ENCODE assay signal across 8 cellular contexts in genomic region chr16:31179747-31180458, GRCh38. TPM values are rescaled to one million over a fixed set of nuclear protein-coding genes. Genes with fewer than 3 reads are reported as not detected.
DNase-seq lines count a peak whose midpoint lies in the region; ATAC-seq and TF ChIP-seq lines count a peak whose summit lies in the region.

TSS of gene FUS (plus strand) at chr16:31180139. CDS start at chr16:31180215, 76 bp downstream.

- peak within 1 kb of the TSS; percentile 100 for H3K27ac Mint-ChIP-seq in nephron

- ATAC-seq in stimulated activated naive CD8-positive, alpha-beta T cell treated with anti-CD3 and anti-CD28 coated beads, Interleukin-15, Interleukin-2, amounts not matched to agents 100 U/mL and 50 U/mL, for 24 hours, result peak; percentile 62

- DNase-seq in EL (peak; percentile 84), GOT3 (lab: John Stamatoyannopoulos, UW) (peak; percentile 77), LHCN-M2 (ENCODE audit: low read depth) (peak; percentile 78), fibroblast of peridontal ligament (ENCODE audit: extremely low read depth) (peak; percentile 90)
- DNase-seq in activated T-helper 9 cell treated with anti-CD3 and anti-CD28 coated beads, Interleukin-2, amount 50 U/mL, for 16 hours (ENCODE audit: low read depth), result peak; percentile 85
- peak; percentile 93 for DNase-seq in stimulated activated naive CD8-positive, alpha-beta T cell treated with anti-CD3 and anti-CD28 coated beads, Interleukin-15, Interleukin-2, amounts not matched to agents 100 U/mL and 50 U/mL, for 24 hours

- no peak for TF ChIP-seq CTCF in nephron (IDR thresholded peaks at IDR 0.05; ENCODE audit: unreplicated experiment in 3 of 3)

- TF ChIP-seq POLR2A in Raji (IDR thresholded peaks at IDR 0.05; ENCODE audit: insufficient read depth, low read depth, low read length), result peak; percentile 100

- peak within 1 kb of the TSS; percentile 94 to 95 (median 95) for H3K4me3 Mint-ChIP-seq in nephron

- peaks cover 34% of the 10 kb centered on the region for H3K36me3 Mint-ChIP-seq in nephron (ENCODE audit: low read depth)

- H3K27me3 Mint-ChIP-seq in nephron (ENCODE audit: low read depth), result no peaks in the 10 kb centered on the region

- no peaks in the 10 kb centered on the region for H3K9me3 Mint-ChIP-seq in nephron

- peaks cover 30% of the 10 kb centered on the region for H3K4me1 Mint-ChIP-seq in nephron

RNA-seq across cellular contexts. Expression of gene FUS, which starts in this region (rescaled TPM):
- 42.3 and 58.2 TPM in 2 replicates for total RNA-seq in LHCN-M2 (2014; rRNA removed)
- 552 TPM for polyA plus RNA-seq in LHCN-M2 (2012)

Comparison
In these comparisons a context has a peak if more than half of its experiments do, and no peak if none do; other contexts are left out.
1. Peak in every context shown above with its lines: DNase-seq and ATAC-seq.